In genomic region chr19:17687857-17688784, GRCh38 we compare ENCODE assay signal across 8 cellular contexts. TPM values are rescaled to one million over a fixed set of nuclear protein-coding genes. Genes with fewer than 3 reads are reported as not detected.
DNase-seq lines count a peak whose midpoint lies in the region; ATAC-seq and TF ChIP-seq lines count a peak whose summit lies in the region.

Gene UNC13A (minus strand): TSS chr19:17688354. CDS start chr19:17688199, 155 bp downstream.

- peak within 1 kb of the TSS; percentile 4 to 11 for H3K27ac ChIP-seq in ascending aorta

- peaks cover 4% of the 10 kb centered on the region for H3K36me3 Mint-ChIP-seq in T-helper 1 cell treated with Interleukin-12 subunit alpha and Interleukin-12 subunit beta and Interleukin-4 antibody, amounts not matched to agents 30 μg/mL and 1 μg/mL, for 36 hours (ENCODE audit: low read depth)

- H3K9me3 ChIP-seq in ascending aorta = no peaks in the 10 kb centered on the region

- peaks cover 6% of the 10 kb centered on the region for H3K4me1 Mint-ChIP-seq in T-helper 1 cell treated with Interleukin-12 subunit alpha and Interleukin-12 subunit beta and Interleukin-4 antibody, amounts not matched to agents 30 μg/mL and 1 μg/mL, for 36 hours (ENCODE audit: low read depth)

- peaks cover 61% of the 10 kb centered on the region for H3K27me3 Mint-ChIP-seq in T-helper 1 cell treated with Interleukin-12 subunit alpha and Interleukin-12 subunit beta and Interleukin-4 antibody, amounts not matched to agents 30 μg/mL and 1 μg/mL, for 36 hours (ENCODE audit: low read depth)

- H3K27me3 ChIP-seq in ascending aorta = peaks cover 3% of the 10 kb centered on the region

- H3K36me3 ChIP-seq in ascending aorta = no peaks in the 10 kb centered on the region

- intact Hi-C loops in ascending aorta (cut with DNase I) = loop anchor here (2.0 to 5.0 kb wide), 2 partner anchors 29 to 81 kb away; no protein-coding TSS in a partner anchor

- H3K27ac Mint-ChIP-seq in T-helper 1 cell treated with Interleukin-12 subunit alpha and Interleukin-12 subunit beta and Interleukin-4 antibody, amounts not matched to agents 30 μg/mL and 1 μg/mL, for 36 hours = no peak within 1 kb of the TSS

- H3K9me3 Mint-ChIP-seq in T-helper 1 cell treated with Interleukin-12 subunit alpha and Interleukin-12 subunit beta and Interleukin-4 antibody, amounts not matched to agents 30 μg/mL and 1 μg/mL, for 36 hours = no peaks in the 10 kb centered on the region

- peaks cover 0 to 13% of the 10 kb centered on the region in 2 donors for H3K4me1 ChIP-seq in ascending aorta

- ATAC-seq in HG03139 (IDR thresholded peaks at IDR 0.05; ENCODE audit: unreplicated experiment) = no peak

- TF ChIP-seq CTCF in AG09309 (IDR thresholded peaks at IDR 0.05; ENCODE audit: control insufficient read depth, insufficient read depth, low read depth, low read length, missing control alignments) (no peak), ascending aorta (IDR thresholded peaks at IDR 0.05) (no peak)

- DNase-seq in AG09309 (ENCODE audit: low read depth) (no peak), HK-2 (ENCODE audit: unreplicated experiment) (peak; percentile 78), ascending aorta (ENCODE audit: low spot score in 2 of 2) (no peak), iPS-NIHi11 (ENCODE audit: low spot score) (peak; percentile 94), SKM-1 treated with dmso at 0.1 percent for 144 hours (lab: John Stamatoyannopoulos, UW; ENCODE audit: unreplicated experiment) (no peak)
- DNase-seq in stimulated activated CD4-positive, alpha-beta T cell treated with anti-CD3 and anti-CD28 coated beads, TNF-alpha, amount 100 ng/mL, for 24 hours (ENCODE audit: low read depth in 3 of 3) = peak in 2 of 3 experiments; percentile 13 to 40

- H3K4me3 Mint-ChIP-seq in T-helper 1 cell treated with Interleukin-12 subunit alpha and Interleukin-12 subunit beta and Interleukin-4 antibody, amounts not matched to agents 30 μg/mL and 1 μg/mL, for 36 hours = peak within 1 kb of the TSS; percentile 37

- H3K4me3 ChIP-seq in AG09309 (ENCODE audit: control insufficient read depth, low read depth, low read length) (peak within 1 kb of the TSS; percentile 40), ascending aorta (peak within 1 kb of the TSS; percentile 42 to 55)

RNA-seq across cellular contexts. Expression of gene UNC13A, which starts in this region (rescaled TPM):
- 2.2 TPM for total RNA-seq in ascending aorta

Comparison
In these comparisons a context has a peak if more than half of its experiments do, and no peak if none do; other contexts are left out.
1. DNase-seq: peak in HK-2 (single experiment), iPS-NIHi11 (single experiment) and stimulated activated CD4-positive, alpha-beta T cell treated with anti-CD3 and anti-CD28 coated beads, TNF-alpha, amount 100 ng/mL, for 24 hours (2 of 3); none in AG09309 (single experiment), ascending aorta (0 of 2) and SKM-1 treated with dmso at 0.1 percent for 144 hours (single experiment).